Comparison of ENCODE assay signal across 18 cellular contexts in genomic region chr14:20438664-20439063, GRCh38. TPM values are rescaled to one million over a fixed set of nuclear protein-coding genes. Genes with fewer than 3 reads are reported as not detected.
"Had no signal": no experiment of that assay in that cellular context is flagged by ENCODE, and none has a peak within 500 bp of the region (broad histone marks: within the 10 kb centered on the region; RNA-seq: fewer than 3 reads in every experiment).

No MANE protein-coding gene starts in this region.

- H3K27me3 ChIP-seq: breast epithelium had no signal

- ATAC-seq: activated CD4-positive, alpha-beta T cell treated with anti-CD3 and anti-CD28 coated beads for 36 hours; activated T-cell treated with anti-CD3 and anti-CD28 coated beads, Interleukin-2, amount 50 U/mL, for 72 hours; foreskin keratinocyte; natural killer cell treated with Interleukin-12 subunit alpha and Interleukin-12 subunit beta and Interleukin-15 and Interleukin-18, amount 100 ng/mL, for 72 hours; psoas muscle; sciatic nerve; stimulated activated naive CD8-positive, alpha-beta T cell treated with anti-CD3 and anti-CD28 coated beads, Interleukin-15, amount 100 ng/mL, for 72 hours had no signal

- H3K27me3 Mint-ChIP-seq: activated CD4-positive, alpha-beta T cell treated with anti-CD3 and anti-CD28 coated beads for 36 hours; activated naive CD8-positive, alpha-beta T cell treated with anti-CD3 and anti-CD28 coated beads, Interleukin-2, amount 10 ng/mL, durations not matched to agents 7 days and 5 days; stimulated activated naive CD8-positive, alpha-beta T cell treated with anti-CD3 and anti-CD28 coated beads, Interleukin-15, amount 100 ng/mL, for 72 hours had no signal

- H3K36me3 Mint-ChIP-seq: natural killer cell treated with Interleukin-12 subunit alpha and Interleukin-12 subunit beta and Interleukin-15 and Interleukin-18, amount 100 ng/mL, for 72 hours had no signal

- H3K4me1 ChIP-seq: breast epithelium, foreskin keratinocyte had no signal

- H3K4me3 Mint-ChIP-seq: activated CD4-positive, alpha-beta memory T cell treated with anti-CD3 and anti-CD28 coated beads, Interleukin-2, amount 10 ng/mL, durations not matched to agents 7 days and 5 days; activated CD4-positive, alpha-beta T cell treated with anti-CD3 and anti-CD28 coated beads for 36 hours; activated naive CD8-positive, alpha-beta T cell treated with anti-CD3 and anti-CD28 coated beads, Interleukin-2, amount 10 ng/mL, durations not matched to agents 7 days and 5 days; activated T-cell treated with anti-CD3 and anti-CD28 coated beads, Interleukin-2, amount 50 U/mL, for 72 hours; natural killer cell treated with Interleukin-12 subunit alpha and Interleukin-12 subunit beta and Interleukin-15 and Interleukin-18, amount 100 ng/mL, for 72 hours; stimulated activated naive CD8-positive, alpha-beta T cell treated with anti-CD3 and anti-CD28 coated beads, Interleukin-15, amount 100 ng/mL, for 72 hours had no signal

- DNase-seq: activated CD4-positive, alpha-beta memory T cell treated with anti-CD3 and anti-CD28 coated beads, Interleukin-2, amount 10 ng/mL, durations not matched to agents 7 days and 5 days; activated CD4-positive, alpha-beta T cell treated with anti-CD3 and anti-CD28 coated beads for 36 hours; activated naive CD8-positive, alpha-beta T cell treated with anti-CD3 and anti-CD28 coated beads, Interleukin-2, amount 10 ng/mL, durations not matched to agents 7 days and 5 days; activated T-cell treated with anti-CD3 and anti-CD28 coated beads, Interleukin-2, amount 50 U/mL, for 72 hours; anterior cingulate cortex; dorsolateral prefrontal cortex; foreskin keratinocyte; head of caudate nucleus; mammary epithelial cell; psoas muscle; stimulated activated naive CD8-positive, alpha-beta T cell treated with anti-CD3 and anti-CD28 coated beads, Interleukin-15, amount 100 ng/mL, for 72 hours; T1000 had no signal

- H3K9me3 Mint-ChIP-seq: activated CD4-positive, alpha-beta memory T cell treated with anti-CD3 and anti-CD28 coated beads, Interleukin-2, amount 10 ng/mL, durations not matched to agents 7 days and 5 days; activated naive CD8-positive, alpha-beta T cell treated with anti-CD3 and anti-CD28 coated beads, Interleukin-2, amount 10 ng/mL, durations not matched to agents 7 days and 5 days; activated T-cell treated with anti-CD3 and anti-CD28 coated beads, Interleukin-2, amount 50 U/mL, for 72 hours; natural killer cell treated with Interleukin-12 subunit alpha and Interleukin-12 subunit beta and Interleukin-15 and Interleukin-18, amount 100 ng/mL, for 72 hours; stimulated activated naive CD8-positive, alpha-beta T cell treated with anti-CD3 and anti-CD28 coated beads, Interleukin-15, amount 100 ng/mL, for 72 hours had no signal

- H3K36me3 ChIP-seq: breast epithelium, thoracic aorta had no signal

- H3K27ac ChIP-seq: breast epithelium, dorsolateral prefrontal cortex, foreskin keratinocyte, psoas muscle, thoracic aorta, VCaP had no signal

- H3K4me3 ChIP-seq: breast epithelium, dorsolateral prefrontal cortex, psoas muscle, thoracic aorta had no signal

- H3K9me3 ChIP-seq: breast epithelium, psoas muscle, thoracic aorta had no signal

- H3K27ac Mint-ChIP-seq: activated CD4-positive, alpha-beta memory T cell treated with anti-CD3 and anti-CD28 coated beads, Interleukin-2, amount 10 ng/mL, durations not matched to agents 7 days and 5 days; activated CD4-positive, alpha-beta T cell treated with anti-CD3 and anti-CD28 coated beads for 36 hours; activated naive CD8-positive, alpha-beta T cell treated with anti-CD3 and anti-CD28 coated beads, Interleukin-2, amount 10 ng/mL, durations not matched to agents 7 days and 5 days; activated T-cell treated with anti-CD3 and anti-CD28 coated beads, Interleukin-2, amount 50 U/mL, for 72 hours; natural killer cell treated with Interleukin-12 subunit alpha and Interleukin-12 subunit beta and Interleukin-15 and Interleukin-18, amount 100 ng/mL, for 72 hours had no signal

RNA-seq across cellular contexts. Expression of gene KLHL33, which starts 2.7 kb away (rescaled TPM):
- total RNA-seq: chondrocyte, foreskin keratinocyte, mammary epithelial cell had no signal
